In the genomic region with DNA sequence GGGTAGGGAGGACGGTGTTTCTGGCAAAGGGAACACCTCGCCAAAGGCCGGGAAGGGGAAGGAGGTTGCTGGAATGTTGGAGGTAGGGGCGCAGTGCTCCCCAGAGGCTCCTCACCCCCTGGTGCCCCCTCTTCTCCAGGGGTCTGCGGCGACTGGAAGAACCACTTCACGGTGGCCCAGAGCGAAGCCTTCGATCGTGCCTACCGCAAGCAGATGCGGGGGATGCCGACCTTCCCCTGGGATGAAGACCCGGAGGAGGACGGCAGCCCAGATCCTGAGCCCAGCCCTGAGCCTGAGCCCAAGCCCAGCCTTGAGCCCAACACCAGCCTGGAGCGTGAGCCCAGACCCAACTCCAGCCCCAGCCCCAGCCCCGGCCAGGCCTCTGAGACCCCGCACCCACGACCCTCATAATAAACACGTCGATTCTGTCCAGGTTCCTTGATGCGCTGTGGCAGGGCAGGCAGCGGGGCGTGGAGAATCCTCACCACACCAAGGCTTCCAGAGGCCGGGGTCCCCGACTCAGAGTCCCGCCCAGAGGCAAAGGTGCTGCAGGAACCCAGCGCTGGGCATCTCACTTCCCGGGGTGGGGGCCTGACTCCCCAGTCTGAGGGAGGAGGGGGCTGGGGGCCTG, we compare ENCODE assay signal across 24 cellular contexts. TPM values are rescaled to one million over a fixed set of nuclear protein-coding genes. Genes with fewer than 3 reads are reported as not detected.
DNase-seq lines count a peak whose midpoint lies in the region; ATAC-seq, FAIRE-seq and TF ChIP-seq lines count a peak whose summit lies in the region.
"Had no signal": no experiment of that assay in that cellular context is flagged by ENCODE, and none has a peak within 500 bp of the region (broad histone marks: within the 10 kb centered on the region; RNA-seq: fewer than 3 reads in every experiment).

No MANE protein-coding gene starts in this region.

- H4K91ac ChIP-seq in H1 (replicated peaks; ENCODE audit: insufficient read length, low read length) (no peak overlapping the region), neuronal stem cell (ENCODE audit: low read depth, low read length, poor library complexity) (no peak overlapping the region)

- H3K9me3 ChIP-seq in BLaER1 (no peaks in the 10 kb centered on the region), H1 (ENCODE audit: insufficient read depth in 2 of 2, low read depth in 1 of 2, low read length in 1 of 2) (no peaks in the 10 kb centered on the region), neuronal stem cell (replicated peaks in 1 of 2; ENCODE audit: control insufficient read depth in 2 of 2, insufficient read depth in 1 of 2, low read depth in 1 of 2, low read length in 2 of 2) (no peaks in the 10 kb centered on the region)
- H3K9me3 ChIP-seq: Peyer's patch, SJCRH30 had no signal

- H3K4ac ChIP-seq in H1 (replicated peaks; ENCODE audit: insufficient read length, low read depth, low read length) (no peak overlapping the region), neuronal stem cell (ENCODE audit: low read length) (no peak overlapping the region)

- no peak overlapping the region for H3K14ac ChIP-seq in H1 (ENCODE audit: insufficient read length)
- no peak overlapping the region for H3K14ac ChIP-seq in neuronal stem cell (ENCODE audit: low read length)

- H3K79me2 ChIP-seq in H1 (ENCODE audit: control insufficient read depth in 1 of 2, insufficient read depth in 2 of 2, low read length in 2 of 2): no peaks in the 10 kb centered on the region

- no peak overlapping the region for H3K4me3 ChIP-seq in BLaER1
- H3K4me3 ChIP-seq in H7 (ENCODE audit: insufficient read depth, low read depth, low read length): no peak overlapping the region
- H3K4me3 ChIP-seq in H1 (ENCODE audit: extremely low read depth in 1 of 4, insufficient read depth in 2 of 4, low read depth in 3 of 4, low read length in 4 of 4): no peak overlapping the region
- H3K4me3 ChIP-seq in neuronal stem cell (ENCODE audit: low read length in 2 of 2): no peak overlapping the region
- H3K4me3 ChIP-seq: Peyer's patch, SJCRH30 had no signal

- DNase-seq in H7 (peak; percentile 72), H1 (ENCODE audit: low read depth in 1 of 2, low spot score in 2 of 2) (no peak), neuronal stem cell (ENCODE audit: low spot score) (no peak), EL (no peak), NCI-H69 (lab: John Stamatoyannopoulos, UW) (no peak)
- DNase-seq: C1 segment of cervical spinal cord; Calu3; CD8-positive, alpha-beta memory T cell; GDM1; HFFc6; IMR-90; NCI-H1694; NCI-H2081; NCI-H2171; NCI-H524 treated with DMSO at 0.1 percent for 48 hours; Peyer's patch; SJCRH30 had no signal

- H4K20me1 ChIP-seq in BLaER1 (no peaks in the 10 kb centered on the region), H1 (replicated peaks in 1 of 2; ENCODE audit: control insufficient read depth in 1 of 2, insufficient read depth in 2 of 2, low read length in 2 of 2) (peaks cover 0 to 2% of the 10 kb centered on the region in 2 experiments)

- no peak overlapping the region for H2BK20ac ChIP-seq in H1 (ENCODE audit: low read length)

- no peak for FAIRE-seq in H1 (lab: Jason Lieb, UNC)
- FAIRE-seq: GM18507 had no signal

- TF ChIP-seq RAD21 in H1 (IDR thresholded peaks at IDR 0.05 in 1 of 2, conservative IDR thresholded peaks at IDR 0.05 in 1 of 2; ENCODE audit: low read depth in 2 of 2, low read length in 2 of 2): no peak

- TF ChIP-seq POLR2A in H1 (IDR thresholded peaks at IDR 0.05; ENCODE audit: control extremely low read depth in 1 of 2, low read depth in 2 of 2, low read length in 2 of 2): no peak

- H3K9ac ChIP-seq in BLaER1 (no peak overlapping the region), H1 (replicated peaks in 1 of 4; ENCODE audit: extremely low read depth in 1 of 4, low read depth in 3 of 4, low read length in 3 of 4) (no peak overlapping the region), neuronal stem cell (ENCODE audit: low read depth, low read length, poor library complexity) (no peak overlapping the region)

- H3K23me2 ChIP-seq in H1 (ENCODE audit: low read depth, low read length): no peaks in the 10 kb centered on the region; the same call in 1 of the 2 replicates

- H3K18ac ChIP-seq in H1 (ENCODE audit: extremely low read depth, low read length) (no peak overlapping the region; the same call in 1 of the 2 replicates), neuronal stem cell (ENCODE audit: low read length) (peak overlapping the region; percentile 67)

- peaks cover 7% of the 10 kb centered on the region; the same call in 1 of the 2 replicates for H3K36me3 ChIP-seq in BLaER1
- H3K36me3 ChIP-seq in H7 (replicated peaks; ENCODE audit: control insufficient read depth, insufficient read depth, low read length): peaks cover 2% of the 10 kb centered on the region
- H3K36me3 ChIP-seq in H1 (ENCODE audit: control insufficient read depth in 2 of 4, insufficient read depth in 4 of 4, low read length in 3 of 4): no peaks in the 10 kb centered on the region
- H3K36me3 ChIP-seq in neuronal stem cell (replicated peaks in 1 of 2; ENCODE audit: control insufficient read depth in 2 of 2, insufficient read depth in 2 of 2, low read length in 2 of 2): no peaks in the 10 kb centered on the region
- H3K36me3 ChIP-seq: Peyer's patch, SJCRH30 had no signal

- no peak overlapping the region for H2AFZ ChIP-seq in H1 (ENCODE audit: low read length)
- no peak overlapping the region for H2AFZ ChIP-seq in neuronal stem cell (ENCODE audit: low read length)

- TF ChIP-seq EP300 in H1 (IDR thresholded peaks at IDR 0.05; ENCODE audit: borderline replicate concordance in 1 of 2, low read depth in 2 of 2, low read length in 2 of 2): no peak

- H4K8ac ChIP-seq in H1 (ENCODE audit: extremely low read depth, insufficient read depth, low read length) (0 out of 2 replicates have a peak overlapping the region, but pooled peaks have one; percentile 11), neuronal stem cell (ENCODE audit: low read depth, low read length) (no peak overlapping the region)

- peaks cover 35% of the 10 kb centered on the region for H3K4me1 ChIP-seq in BLaER1
- H3K4me1 ChIP-seq in H1 (replicated peaks in 1 of 4; ENCODE audit: control insufficient read depth in 3 of 4, insufficient read depth in 4 of 4, low read length in 3 of 4): no peaks in the 10 kb centered on the region
- no peaks in the 10 kb centered on the region for H3K4me1 ChIP-seq in neuronal stem cell (ENCODE audit: control insufficient read depth in 2 of 2, insufficient read depth in 1 of 2, low read depth in 1 of 2, low read length in 2 of 2)
- H3K4me1 ChIP-seq: SJCRH30 had no signal

- no peak overlapping the region for H2BK120ac ChIP-seq in H1 (replicated peaks; ENCODE audit: low read depth, low read length)
- no peak overlapping the region for H2BK120ac ChIP-seq in neuronal stem cell (ENCODE audit: low read depth, low read length)

- CTCF ChIA-PET in H1 (lab: Charles Lee; ENCODE audit: partially characterized antibody): no interaction called here

- H3K23ac ChIP-seq in H1 (ENCODE audit: insufficient read length) (no peak overlapping the region), neuronal stem cell (ENCODE audit: low read depth, low read length, poor library complexity) (no peak overlapping the region)

- H2AK5ac ChIP-seq in H1 (ENCODE audit: low read depth, low read length) (no peak overlapping the region), neuronal stem cell (ENCODE audit: low read depth, low read length) (peak overlapping the region; percentile 2)

- no peak for TF ChIP-seq CTCF in H1 (IDR thresholded peaks at IDR 0.05; ENCODE audit: control extremely low read depth in 1 of 3, insufficient read depth in 1 of 3, low read depth in 1 of 3, low read length in 3 of 3)

- H2BK5ac ChIP-seq in H1 (ENCODE audit: low read depth, low read length): no peak overlapping the region
- peak overlapping the region; percentile 35 for H2BK5ac ChIP-seq in neuronal stem cell (ENCODE audit: low read length)

- 85% methylated on average over 28 of the region's 29 CpGs; no CpG with 5 or more reads in 1 of the 2 experiments for WGBS in H1 (ENCODE audit: extremely low coverage in 1 of 2, insufficient coverage in 1 of 2, insufficient read length in 1 of 2, insufficient replicate concordance in 2 of 2, low coverage in 1 of 2, low lambda C conversion rate in 2 of 2, missing lambda C conversion rate in 1 of 2), 2 experiments
- no CpG with 5 or more reads among the region's 29 CpGs for WGBS in neuronal stem cell (ENCODE audit: extremely low coverage in 2 of 2, insufficient read length in 2 of 2, insufficient replicate concordance in 1 of 2), 2 donors

- H3K27ac ChIP-seq in BLaER1 (no peak overlapping the region), H1 (ENCODE audit: low read depth, low read length) (no peak overlapping the region), neuronal stem cell (replicated peaks; ENCODE audit: low read length) (no peak overlapping the region)
- H3K27ac ChIP-seq: Peyer's patch, SJCRH30 had no signal

- no peaks in the 10 kb centered on the region for H3K27me3 ChIP-seq in BLaER1
- no peaks in the 10 kb centered on the region for H3K27me3 ChIP-seq in H7 (ENCODE audit: control insufficient read depth, insufficient read depth, low read length)
- H3K27me3 ChIP-seq in H1 (replicated peaks in 1 of 4; ENCODE audit: control insufficient read depth in 3 of 4, extremely low read depth in 1 of 4, insufficient read depth in 3 of 4, low read length in 3 of 4): no peaks in the 10 kb centered on the region
- H3K27me3 ChIP-seq in neuronal stem cell (ENCODE audit: control insufficient read depth in 3 of 3, insufficient read depth in 3 of 3, low read depth in 1 of 3, low read length in 3 of 3): peaks cover 0 to 6% (median 0%) of the 10 kb centered on the region in 3 experiments
- H3K27me3 ChIP-seq: Peyer's patch had no signal

- POLR2A ChIA-PET in H1 (lab: Charles Lee; ENCODE audit: partially characterized antibody): interaction anchor here (1.0 to 27.0 kb wide), 3 partner anchors 17 to 90 kb away, joined by 3 to 788 read pairs (median 175); a partner anchor contains a TSS

- H4K5ac ChIP-seq in H1 (ENCODE audit: insufficient read length, low read depth, low read length): no peak overlapping the region

- H2BK12ac ChIP-seq in H1 (ENCODE audit: low read depth, low read length) (peak overlapping the region; percentile 50; the same call in 1 of the 2 replicates), neuronal stem cell (ENCODE audit: low read length) (peak overlapping the region; percentile 65)

- H2BK15ac ChIP-seq in H1 (ENCODE audit: low read length): no peak overlapping the region
- no peak overlapping the region for H2BK15ac ChIP-seq in neuronal stem cell (ENCODE audit: low read length)

- peak overlapping the region; percentile 46 for H3K4me2 ChIP-seq in BLaER1
- H3K4me2 ChIP-seq in H1 (ENCODE audit: insufficient read depth in 1 of 2, low read depth in 2 of 2, low read length in 2 of 2): no peak overlapping the region
- no peak overlapping the region for H3K4me2 ChIP-seq in neuronal stem cell (ENCODE audit: insufficient read depth, low read length, poor library complexity, severe bottlenecking)

- no peak overlapping the region for H3K56ac ChIP-seq in H1 (replicated peaks; ENCODE audit: insufficient read length, low read depth, low read length)

- ATAC-seq in GM19455 (IDR thresholded peaks at IDR 0.05; ENCODE audit: unreplicated experiment): no peak

- H3K79me1 ChIP-seq in H1 (ENCODE audit: low read depth, low read length) (no peaks in the 10 kb centered on the region), neuronal stem cell (ENCODE audit: low read depth, low read length) (peaks cover 2% of the 10 kb centered on the region)

RNA-seq across cellular contexts. Expression of a gene that starts 7.4 kb away (rescaled TPM):
- total RNA-seq in H7 (2014; rRNA removed; shearing (Covaris generic)): not detected in 2 replicates
- not detected in 2 replicates for total RNA-seq in H1 (2021; fragmentation: NEBNext Ultra II Directional; extraction: Animal tissue kit (Norgen Biotek cat#: 25700))
- polyA plus RNA-seq in H1 (2011; rRNA removed): not detected in 2 replicates
- not detected for polyA plus RNA-seq in H1 (2011; cell fraction: cytosol; rRNA removed)
- polyA plus RNA-seq in H1 (2011; cell fraction: nucleus; rRNA removed): not detected
- 0.27 to 1.1 TPM (median 0.53 TPM) in 4 replicates for polyA plus RNA-seq in H1 (2012, experiment 1 of 2)
- polyA plus RNA-seq in H1 (2012, experiment 2 of 2): 1.5 TPM
- not detected for polyA plus RNA-seq in H1 (2013, experiment 1 of 2)
- not detected for polyA plus RNA-seq in H1 (2013, experiment 2 of 2)
- not detected in 2 replicates for polyA minus RNA-seq in H1 (2011; rRNA and poly(A)+ RNA removed)
- not detected for polyA minus RNA-seq in H1 (2011; cell fraction: cytosol; rRNA and poly(A)+ RNA removed)
- not detected for polyA minus RNA-seq in H1 (2011; cell fraction: nucleus; rRNA and poly(A)+ RNA removed)
- polyA plus RNA-seq in neuronal stem cell (2013, experiment 1 of 2): not detected
- not detected for polyA plus RNA-seq in neuronal stem cell (2013, experiment 2 of 2)
- total RNA-seq: Calu3; CD8-positive, alpha-beta memory T cell; Daoy; H4; HFFc6; IMR-90; M059J; OCI-LY7; Peyer's patch; SJCRH30 had no signal
- polyA plus RNA-seq: CD8-positive, alpha-beta memory T cell; IMR-90 had no signal

RNA-seq across cellular contexts. Expression of a gene that starts 15.8 kb away (rescaled TPM):
- 3.8 and 4.0 TPM in 2 replicates for total RNA-seq in H7 (2014; rRNA removed; shearing (Covaris generic))
- 5.3 and 6.5 TPM in 2 replicates for total RNA-seq in H1 (2021; fragmentation: NEBNext Ultra II Directional; extraction: Animal tissue kit (Norgen Biotek cat#: 25700))
- 1.8 and 2.5 TPM in 2 replicates for polyA plus RNA-seq in H1 (2011; rRNA removed)
- 3.0 TPM for polyA plus RNA-seq in H1 (2011; cell fraction: cytosol; rRNA removed)
- polyA plus RNA-seq in H1 (2011; cell fraction: nucleus; rRNA removed): 5.5 TPM
- polyA plus RNA-seq in H1 (2012, experiment 1 of 2): 3.1 to 4.6 TPM (median 3.9 TPM) in 4 replicates
- polyA plus RNA-seq in H1 (2012, experiment 2 of 2): 1.4 TPM
- polyA plus RNA-seq in H1 (2013, experiment 1 of 2): 3.6 TPM
- polyA plus RNA-seq in H1 (2013, experiment 2 of 2): 2.4 TPM
- 1.1 TPM in 2 replicates for polyA minus RNA-seq in H1 (2011; rRNA and poly(A)+ RNA removed)
- polyA minus RNA-seq in H1 (2011; cell fraction: cytosol; rRNA and poly(A)+ RNA removed): 2.1 TPM
- 2.4 TPM for polyA minus RNA-seq in H1 (2011; cell fraction: nucleus; rRNA and poly(A)+ RNA removed)
- 0.08 TPM for polyA plus RNA-seq in neuronal stem cell (2013, experiment 1 of 2)
- polyA plus RNA-seq in neuronal stem cell (2013, experiment 2 of 2): 0.15 TPM
- total RNA-seq: Daoy had no signal
- polyA plus RNA-seq: CD8-positive, alpha-beta memory T cell had no signal

RNA-seq across cellular contexts. Expression of a gene that starts 19.9 kb away (rescaled TPM):
- 3,978 and 5,156 TPM in 2 replicates for total RNA-seq in H7 (2014; rRNA removed; shearing (Covaris generic))
- 1,669 and 1,693 TPM in 2 replicates for total RNA-seq in H1 (2021; fragmentation: NEBNext Ultra II Directional; extraction: Animal tissue kit (Norgen Biotek cat#: 25700))
- polyA plus RNA-seq in H1 (2011; rRNA removed): 2,789 and 3,426 TPM in 2 replicates
- polyA plus RNA-seq in H1 (2011; cell fraction: cytosol; rRNA removed): 2,747 TPM
- polyA plus RNA-seq in H1 (2011; cell fraction: nucleus; rRNA removed): 1,998 TPM
- 1,368 to 3,492 TPM (median 2,780 TPM) in 4 replicates for polyA plus RNA-seq in H1 (2012, experiment 1 of 2)
- 5,563 TPM for polyA plus RNA-seq in H1 (2012, experiment 2 of 2)
- 2,312 TPM for polyA plus RNA-seq in H1 (2013, experiment 1 of 2)
- 2,245 TPM for polyA plus RNA-seq in H1 (2013, experiment 2 of 2)
- 621 and 624 TPM in 2 replicates for polyA minus RNA-seq in H1 (2011; rRNA and poly(A)+ RNA removed)
- polyA minus RNA-seq in H1 (2011; cell fraction: cytosol; rRNA and poly(A)+ RNA removed): 738 TPM
- 950 TPM for polyA minus RNA-seq in H1 (2011; cell fraction: nucleus; rRNA and poly(A)+ RNA removed)
- polyA plus RNA-seq in neuronal stem cell (2013, experiment 1 of 2): 2,801 TPM
- polyA plus RNA-seq in neuronal stem cell (2013, experiment 2 of 2): 2,729 TPM

RNA-seq across cellular contexts. Expression of a gene that starts 20.2 kb away (rescaled TPM):
- total RNA-seq in H7 (2014; rRNA removed; shearing (Covaris generic)): 10.9 and 26.4 TPM in 2 replicates
- 60.9 and 61.6 TPM in 2 replicates for total RNA-seq in H1 (2021; fragmentation: NEBNext Ultra II Directional; extraction: Animal tissue kit (Norgen Biotek cat#: 25700))
- 43.9 and 81.8 TPM in 2 replicates for polyA plus RNA-seq in H1 (2011; rRNA removed)
- polyA plus RNA-seq in H1 (2011; cell fraction: cytosol; rRNA removed): 48.1 TPM
- polyA plus RNA-seq in H1 (2011; cell fraction: nucleus; rRNA removed): 85.3 TPM
- polyA plus RNA-seq in H1 (2012, experiment 1 of 2): 43.7 to 47.8 TPM (median 45.2 TPM) in 4 replicates
- polyA plus RNA-seq in H1 (2012, experiment 2 of 2): 41.5 TPM
- polyA plus RNA-seq in H1 (2013, experiment 1 of 2): 28.9 TPM
- polyA plus RNA-seq in H1 (2013, experiment 2 of 2): 25.8 TPM
- 21.2 and 25.9 TPM in 2 replicates for polyA minus RNA-seq in H1 (2011; rRNA and poly(A)+ RNA removed)
- 37.9 TPM for polyA minus RNA-seq in H1 (2011; cell fraction: cytosol; rRNA and poly(A)+ RNA removed)
- polyA minus RNA-seq in H1 (2011; cell fraction: nucleus; rRNA and poly(A)+ RNA removed): 55.2 TPM
- polyA plus RNA-seq in neuronal stem cell (2013, experiment 1 of 2): 25.6 TPM
- polyA plus RNA-seq in neuronal stem cell (2013, experiment 2 of 2): 23.7 TPM

RNA-seq across cellular contexts. Expression of a gene that starts 38.1 kb away (rescaled TPM):
- total RNA-seq in H7 (2014; rRNA removed; shearing (Covaris generic)): 11.2 and 18.2 TPM in 2 replicates
- total RNA-seq in H1 (2021; fragmentation: NEBNext Ultra II Directional; extraction: Animal tissue kit (Norgen Biotek cat#: 25700)): 8.3 and 9.9 TPM in 2 replicates
- polyA plus RNA-seq in H1 (2011; rRNA removed): 7.5 and 8.2 TPM in 2 replicates
- 4.7 TPM for polyA plus RNA-seq in H1 (2011; cell fraction: cytosol; rRNA removed)
- 7.8 TPM for polyA plus RNA-seq in H1 (2011; cell fraction: nucleus; rRNA removed)
- 6.7 to 12.3 TPM (median 10.9 TPM) in 4 replicates for polyA plus RNA-seq in H1 (2012, experiment 1 of 2)
- 12.0 TPM for polyA plus RNA-seq in H1 (2012, experiment 2 of 2)
- 4.4 TPM for polyA plus RNA-seq in H1 (2013, experiment 1 of 2)
- 5.6 TPM for polyA plus RNA-seq in H1 (2013, experiment 2 of 2)
- 3.9 and 5.5 TPM in 2 replicates for polyA minus RNA-seq in H1 (2011; rRNA and poly(A)+ RNA removed)
- polyA minus RNA-seq in H1 (2011; cell fraction: cytosol; rRNA and poly(A)+ RNA removed): 9.2 TPM
- 9.2 TPM for polyA minus RNA-seq in H1 (2011; cell fraction: nucleus; rRNA and poly(A)+ RNA removed)
- polyA plus RNA-seq in neuronal stem cell (2013, experiment 1 of 2): 17.9 TPM
- polyA plus RNA-seq in neuronal stem cell (2013, experiment 2 of 2): 16.7 TPM
